ENCODE assay signal across 21 cellular contexts in genomic region chr1:44705470-44705869, GRCh38. TPM values are rescaled to one million over a fixed set of nuclear protein-coding genes. Genes with fewer than 3 reads are reported as not detected.
A peak's percentile ranks its signal among the peaks of the same experiment; 100 is the strongest.
DNase-seq lines count a peak whose midpoint lies in the region; ATAC-seq and TF ChIP-seq lines count a peak whose summit lies in the region.
"Had no signal": no experiment of that assay in that cellular context is flagged by ENCODE, and none has a peak within 500 bp of the region (broad histone marks: within the 10 kb centered on the region; RNA-seq: fewer than 3 reads in every experiment).

No MANE protein-coding gene starts in this region.

- no peak overlapping the region for H3K4me3 Mint-ChIP-seq in activated naive CD8-positive, alpha-beta T cell treated with anti-CD3 and anti-CD28 coated beads, Interleukin-2, amount 10 ng/mL, durations not matched to agents 7 days and 5 days
- no peak overlapping the region for H3K4me3 Mint-ChIP-seq in activated naive CD8-positive, alpha-beta T cell treated with anti-CD3 and anti-CD28 coated beads, Interleukin-2, amount 50 U/mL, for 24 hours
- H3K4me3 Mint-ChIP-seq in WTC11 (no peak overlapping the region), endothelial cell (ENCODE audit: unreplicated experiment) (no peak overlapping the region), MCF 10A (ENCODE audit: unreplicated experiment) (no peak overlapping the region)
- H3K4me3 Mint-ChIP-seq: CD14-positive monocyte; CD4-positive, alpha-beta T cell; CD8-positive, alpha-beta memory T cell had no signal

- POLR2A ChIA-PET in activated naive CD8-positive, alpha-beta T cell treated with anti-CD3 and anti-CD28 coated beads, Interleukin-2, amount 10 ng/mL, durations not matched to agents 7 days and 5 days (lab: Charles Lee): interaction anchor here (5.5 kb wide), 1 partner anchor 16 kb away, joined by 34 read pairs; no protein-coding TSS in a partner anchor
- POLR2A ChIA-PET in WTC11 (lab: Charles Lee): no interaction called here
- POLR2A ChIA-PET in MCF 10A (lab: Yijun Ruan, JAX): interaction anchor here (3.9 kb wide), 1 partner anchor 16 kb away, joined by 14 read pairs; no protein-coding TSS in a partner anchor

- peaks cover 12% of the 10 kb centered on the region for H3K4me1 Mint-ChIP-seq in activated naive CD8-positive, alpha-beta T cell treated with anti-CD3 and anti-CD28 coated beads, Interleukin-2, amount 10 ng/mL, durations not matched to agents 7 days and 5 days
- peaks cover 18% of the 10 kb centered on the region for H3K4me1 Mint-ChIP-seq in activated naive CD8-positive, alpha-beta T cell treated with anti-CD3 and anti-CD28 coated beads, Interleukin-2, amount 50 U/mL, for 24 hours
- H3K4me1 Mint-ChIP-seq in WTC11 (peaks cover 21% of the 10 kb centered on the region), endothelial cell (ENCODE audit: unreplicated experiment) (peaks cover 3% of the 10 kb centered on the region), MCF 10A (ENCODE audit: insufficient read depth, unreplicated experiment) (peaks cover 24% of the 10 kb centered on the region)

- TF ChIP-seq CTCF in WTC11 (IDR thresholded peaks at IDR 0.05) (no peak), endothelial cell (IDR thresholded peaks at IDR 0.05; ENCODE audit: unreplicated experiment) (no peak), MCF 10A (IDR thresholded peaks at IDR 0.05; ENCODE audit: unreplicated experiment) (no peak)

- DNase-seq in activated naive CD8-positive, alpha-beta T cell treated with anti-CD3 and anti-CD28 coated beads, Interleukin-2, amount 10 ng/mL, durations not matched to agents 7 days and 5 days: no peak
- no peak for DNase-seq in activated naive CD8-positive, alpha-beta T cell treated with anti-CD3 and anti-CD28 coated beads, Interleukin-2, amount 50 U/mL, for 24 hours
- DNase-seq in WTC11 (ENCODE audit: low spot score): no peak
- DNase-seq in endothelial cell (ENCODE audit: low spot score): no peak
- no peak for DNase-seq in MCF 10A (ENCODE audit: unreplicated experiment)
- DNase-seq in NCI-H526 treated with DMSO at 0.1 percent for 48 hours (lab: John Stamatoyannopoulos, UW): no peak
- DNase-seq: ACHN; AML-193; BE2C; CD4-positive, alpha-beta T cell; CD8-positive, alpha-beta memory T cell; DMS 273 treated with DMSO at 0.1 percent for 48 hours; DMS79; EL; GDM1; GM23248; H7 had no signal

- no peak for ATAC-seq in activated naive CD8-positive, alpha-beta T cell treated with anti-CD3 and anti-CD28 coated beads, Interleukin-2, amount 10 ng/mL, durations not matched to agents 7 days and 5 days (ENCODE audit: low read depth)
- ATAC-seq in activated naive CD8-positive, alpha-beta T cell treated with anti-CD3 and anti-CD28 coated beads, Interleukin-2, amount 50 U/mL, for 24 hours: no peak
- no peak for ATAC-seq in WTC11
- ATAC-seq: GM12878, HCT116 had no signal

- H3K27ac Mint-ChIP-seq in activated naive CD8-positive, alpha-beta T cell treated with anti-CD3 and anti-CD28 coated beads, Interleukin-2, amount 10 ng/mL, durations not matched to agents 7 days and 5 days: peak overlapping the region; percentile 6
- H3K27ac Mint-ChIP-seq in activated naive CD8-positive, alpha-beta T cell treated with anti-CD3 and anti-CD28 coated beads, Interleukin-2, amount 50 U/mL, for 24 hours: no peak overlapping the region
- 0 out of 2 replicates have a peak overlapping the region, but pooled peaks have one; percentile 16 for H3K27ac Mint-ChIP-seq in WTC11
- H3K27ac Mint-ChIP-seq in endothelial cell (ENCODE audit: unreplicated experiment): peak overlapping the region; percentile 19
- no peak overlapping the region for H3K27ac Mint-ChIP-seq in MCF 10A (ENCODE audit: low read depth, unreplicated experiment)
- H3K27ac Mint-ChIP-seq: CD14-positive monocyte; CD4-positive, alpha-beta T cell had no signal

- CTCF ChIA-PET in WTC11 (lab: Charles Lee) (interaction anchor here (0.9 to 1.8 kb wide), 4 partner anchors 9 to 50 kb away, joined by 3 to 6 read pairs (median 4); no protein-coding TSS in a partner anchor), MCF 10A (lab: Yijun Ruan, JAX) (interaction anchor here (0.6 to 2.5 kb wide), 3 partner anchors 9 to 73 kb away, joined by 4 to 10 read pairs (median 5); no protein-coding TSS in a partner anchor)

- peaks cover 7% of the 10 kb centered on the region for H3K27me3 Mint-ChIP-seq in activated naive CD8-positive, alpha-beta T cell treated with anti-CD3 and anti-CD28 coated beads, Interleukin-2, amount 10 ng/mL, durations not matched to agents 7 days and 5 days
- no peaks in the 10 kb centered on the region for H3K27me3 Mint-ChIP-seq in activated naive CD8-positive, alpha-beta T cell treated with anti-CD3 and anti-CD28 coated beads, Interleukin-2, amount 50 U/mL, for 24 hours
- H3K27me3 Mint-ChIP-seq in WTC11 (ENCODE audit: low read depth): peaks cover 3% of the 10 kb centered on the region; the same call in 1 of the 2 replicates
- peaks cover 4% of the 10 kb centered on the region for H3K27me3 Mint-ChIP-seq in endothelial cell (ENCODE audit: unreplicated experiment)
- H3K27me3 Mint-ChIP-seq in MCF 10A (ENCODE audit: insufficient read depth, unreplicated experiment): peaks cover 4% of the 10 kb centered on the region
- H3K27me3 Mint-ChIP-seq: CD4-positive, alpha-beta T cell had no signal

- intact Hi-C loops in MCF 10A (cut with micrococcal nuclease): loop anchor here (5.0 kb wide), 1 partner anchor 48 kb away; no protein-coding TSS in a partner anchor

- no peaks in the 10 kb centered on the region for H3K9me3 Mint-ChIP-seq in activated naive CD8-positive, alpha-beta T cell treated with anti-CD3 and anti-CD28 coated beads, Interleukin-2, amount 10 ng/mL, durations not matched to agents 7 days and 5 days
- no peaks in the 10 kb centered on the region for H3K9me3 Mint-ChIP-seq in activated naive CD8-positive, alpha-beta T cell treated with anti-CD3 and anti-CD28 coated beads, Interleukin-2, amount 50 U/mL, for 24 hours
- H3K9me3 Mint-ChIP-seq in WTC11: peaks cover 11% of the 10 kb centered on the region
- H3K9me3 Mint-ChIP-seq in endothelial cell (ENCODE audit: unreplicated experiment): no peaks in the 10 kb centered on the region
- no peaks in the 10 kb centered on the region for H3K9me3 Mint-ChIP-seq in MCF 10A (ENCODE audit: unreplicated experiment)
- H3K9me3 Mint-ChIP-seq: CD4-positive, alpha-beta T cell; CD8-positive, alpha-beta memory T cell had no signal

- no peaks in the 10 kb centered on the region for H3K36me3 Mint-ChIP-seq in activated naive CD8-positive, alpha-beta T cell treated with anti-CD3 and anti-CD28 coated beads, Interleukin-2, amount 10 ng/mL, durations not matched to agents 7 days and 5 days
- no peaks in the 10 kb centered on the region for H3K36me3 Mint-ChIP-seq in activated naive CD8-positive, alpha-beta T cell treated with anti-CD3 and anti-CD28 coated beads, Interleukin-2, amount 50 U/mL, for 24 hours (ENCODE audit: low read depth)
- H3K36me3 Mint-ChIP-seq in WTC11 (no peaks in the 10 kb centered on the region), endothelial cell (ENCODE audit: low read depth, unreplicated experiment) (peaks cover 7% of the 10 kb centered on the region), MCF 10A (ENCODE audit: insufficient read depth, unreplicated experiment) (no peaks in the 10 kb centered on the region)
- H3K36me3 Mint-ChIP-seq: CD14-positive monocyte; CD8-positive, alpha-beta memory T cell had no signal

- BruUV-seq in MCF 10A (replicated peaks; lab: Mats Ljungman, UMichigan): no TSS peak

TF ChIP-seq in WTC11, 78 proteins besides CTCF, POLR2A, EP300 and RAD21:
- TF ChIP-seq ZNF263 (CRISPR knock-in tag; IDR thresholded peaks at IDR 0.05; ENCODE audit: low read depth) (no peak), CREM (CRISPR knock-in tag; IDR thresholded peaks at IDR 0.05) (no peak), ATF2 (CRISPR knock-in tag; IDR thresholded peaks at IDR 0.05; ENCODE audit: borderline replicate concordance, low read depth) (no peak), ESRRA (CRISPR knock-in tag; IDR thresholded peaks at IDR 0.05; ENCODE audit: borderline replicate concordance) (no peak), ZBTB21 (CRISPR knock-in tag; IDR thresholded peaks at IDR 0.05; ENCODE audit: borderline replicate concordance) (no peak)
TF ChIP-seq in WTC11: peak in this region for 0.

RNA-seq across cellular contexts. Expression of gene RNU5D-1, which starts 25.5 kb away (rescaled TPM):
- not detected for total RNA-seq in activated naive CD8-positive, alpha-beta T cell treated with anti-CD3 and anti-CD28 coated beads, Interleukin-2, amount 10 ng/mL, durations not matched to agents 7 days and 5 days
- not detected in 3 replicates for total RNA-seq in WTC11 (2021)
- not detected for total RNA-seq in endothelial cell (ENCODE audit: unreplicated experiment)
- not detected in 2 replicates for total RNA-seq in MCF 10A (2022)
- total RNA-seq: CD4-positive, alpha-beta T cell; CD8-positive, alpha-beta memory T cell; GM12878; GM23248; H1; H7 had no signal

RNA-seq across cellular contexts. Expression of gene ARMH1, which starts 31.0 kb away (rescaled TPM):
- total RNA-seq in activated naive CD8-positive, alpha-beta T cell treated with anti-CD3 and anti-CD28 coated beads, Interleukin-2, amount 10 ng/mL, durations not matched to agents 7 days and 5 days: 100 to 1,000 TPM in 1 of 2 experiments, 10 to 100 TPM in 1; 95.7 to 105 TPM
- total RNA-seq in WTC11 (2021) (0.74 to 1.6 TPM (median 0.78 TPM) in 3 replicates), endothelial cell (ENCODE audit: unreplicated experiment) (4.1 TPM), MCF 10A (2022) (0.65 and 0.96 TPM in 2 replicates)

RNA-seq across cellular contexts. Expression of gene TMEM53, which starts 31.2 kb away (rescaled TPM):
- 1 to 10 TPM; 4.2 to 4.7 TPM for total RNA-seq in activated naive CD8-positive, alpha-beta T cell treated with anti-CD3 and anti-CD28 coated beads, Interleukin-2, amount 10 ng/mL, durations not matched to agents 7 days and 5 days
- 8.2 to 10.9 TPM (median 10.0 TPM) in 3 replicates for total RNA-seq in WTC11 (2021)
- 15.6 TPM for total RNA-seq in endothelial cell (ENCODE audit: unreplicated experiment)
- total RNA-seq in MCF 10A (2022): 2.2 TPM in 2 replicates

RNA-seq across cellular contexts. Expression of gene KIF2C, which starts 34.2 kb away (rescaled TPM):
- total RNA-seq in activated naive CD8-positive, alpha-beta T cell treated with anti-CD3 and anti-CD28 coated beads, Interleukin-2, amount 10 ng/mL, durations not matched to agents 7 days and 5 days: 10 to 100 TPM; 76.5 to 87.7 TPM
- total RNA-seq in WTC11 (2021) (82.6 to 93.8 TPM (median 85.4 TPM) in 3 replicates), endothelial cell (ENCODE audit: unreplicated experiment) (12.9 TPM), MCF 10A (2022) (20.8 and 25.1 TPM in 2 replicates)

Comparison
In these comparisons a context has a peak if more than half of its experiments do, and no peak if none do; other contexts are left out.
1. H3K27ac Mint-ChIP-seq: peak in activated naive CD8-positive, alpha-beta T cell treated with anti-CD3 and anti-CD28 coated beads, Interleukin-2, amount 10 ng/mL, durations not matched to agents 7 days and 5 days (single experiment), WTC11 (single experiment) and endothelial cell (single experiment); none in activated naive CD8-positive, alpha-beta T cell treated with anti-CD3 and anti-CD28 coated beads, Interleukin-2, amount 50 U/mL, for 24 hours (single experiment) and MCF 10A (single experiment).
2. RNA of gene ARMH1, which starts 31.0 kb away (total RNA-seq): 95.7 to 105 TPM in activated naive CD8-positive, alpha-beta T cell treated with anti-CD3 and anti-CD28 coated beads, Interleukin-2, amount 10 ng/mL, durations not matched to agents 7 days and 5 days; 4.1 TPM in endothelial cell (single experiment), 0.74 to 1.6 TPM in WTC11 and 0.65 to 0.96 TPM in MCF 10A; every median in the first group is over 10 times any median in the second.